ENCODE assay signal across 26 cellular contexts in the genomic region with DNA sequence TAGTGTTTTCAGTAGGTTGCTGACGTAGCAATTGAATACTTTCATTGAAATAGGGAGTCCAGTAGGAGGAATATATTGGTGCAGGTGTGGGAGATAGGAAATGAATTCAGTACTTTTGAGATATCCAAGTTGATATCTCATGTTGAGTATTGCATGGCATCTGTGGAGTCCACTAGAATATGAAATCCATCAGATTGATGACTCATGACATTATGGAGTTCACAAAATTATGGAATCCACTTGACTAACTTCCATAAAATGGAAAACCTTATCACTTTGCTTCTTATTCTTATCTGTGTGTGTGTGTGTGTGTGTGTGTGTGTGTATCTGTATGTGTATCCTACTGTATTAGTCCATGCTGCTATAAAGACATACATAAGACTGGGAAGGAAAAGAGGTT.
"Had no signal": no experiment of that assay in that cellular context is flagged by ENCODE, and none has a peak within 500 bp of the region (broad histone marks: within the 10 kb centered on the region; RNA-seq: fewer than 3 reads in every experiment).

No MANE protein-coding gene starts in this region.

- H3K4me1 ChIP-seq: gastrocnemius medialis, lower lobe of right lung had no signal

- FAIRE-seq: endometrium, islet of Langerhans, keratinocyte had no signal

- H3K9me3 ChIP-seq: esophagus squamous epithelium, gastrocnemius medialis, heart right ventricle, left lung, lower lobe of right lung, mucosa of descending colon had no signal

- ATAC-seq: effector memory CD8-positive, alpha-beta T cell; esophagus mucosa; gastrocnemius medialis; heart right ventricle; left cardiac atrium; left lung; left ventricle myocardium superior; lower lobe of right lung; mucosa of descending colon; naive thymus-derived CD8-positive, alpha-beta T cell had no signal

- DNase-seq: cortex of kidney; effector CD8-positive, alpha-beta T cell; effector memory CD8-positive, alpha-beta T cell; endodermal cell; erythroblast; esophagus squamous epithelium; foreskin fibroblast; foreskin melanocyte; gastrocnemius medialis; glutamatergic neuron; head of caudate nucleus; heart right ventricle; hippocampal formation; left cardiac atrium; left lung; left ventricle myocardium superior; lower lobe of right lung; mesenchymal stem cell; mucosa of descending colon; naive B cell; naive thymus-derived CD8-positive, alpha-beta T cell had no signal

- H3K4me3 ChIP-seq: esophagus squamous epithelium, gastrocnemius medialis, heart right ventricle, left lung, lower lobe of right lung, mucosa of descending colon had no signal

- H3K27ac ChIP-seq: epithelial cell of prostate, esophagus squamous epithelium, gastrocnemius medialis, heart right ventricle, left lung, lower lobe of right lung had no signal

- H3K36me3 ChIP-seq: esophagus squamous epithelium, gastrocnemius medialis, heart right ventricle, left lung, lower lobe of right lung had no signal

- H3K27me3 ChIP-seq: esophagus squamous epithelium, gastrocnemius medialis, heart right ventricle, left lung had no signal
